ENCODE assay signal across 24 cellular contexts in genomic region chr6:61887425-61887824, GRCh38.
DNase-seq lines count a peak whose midpoint lies in the region; ATAC-seq and TF ChIP-seq lines count a peak whose summit lies in the region.
"Had no signal": no experiment of that assay in that cellular context is flagged by ENCODE, and none has a peak within 500 bp of the region (broad histone marks: within the 10 kb centered on the region; RNA-seq: fewer than 3 reads in every experiment).

No MANE protein-coding gene starts in this region.

- peak; percentile 1 for DNase-seq in NCI-H146 (lab: John Stamatoyannopoulos, UW)
- DNase-seq in NCI-H146 treated with DMSO at 0.1 percent for 48 hours (lab: John Stamatoyannopoulos, UW; ENCODE audit: unreplicated experiment): no peak
- DNase-seq in NCI-H69 (lab: John Stamatoyannopoulos, UW): peak; percentile 33
- no peak for DNase-seq in endodermal cell
- DNase-seq in retinal pigment epithelial cell (ENCODE audit: low read depth): peak; percentile 16
- no peak for DNase-seq in activated T-cell treated with anti-CD3 and anti-CD28 coated beads, Interleukin-2, amount 50 U/mL, for 72 hours
- DNase-seq in anterior cingulate cortex (lab: John Stamatoyannopoulos, UW): no peak
- no peak for DNase-seq in midbrain (lab: John Stamatoyannopoulos, UW)
- DNase-seq: 8988T; aorta; BE2C; GDM1; heart right ventricle; IMR-90; naive thymus-derived CD8-positive, alpha-beta T cell; NCI-H1930; NCI-H446 treated with DMSO at 0.1 percent for 48 hours; Right ventricle myocardium superior; stimulated activated CD4-positive, alpha-beta T cell treated with anti-CD3 and anti-CD28 coated beads, Interleukin-4, amount 100 ng/mL, for 1 hour; T-helper 17 cell; upper lobe of right lung had no signal

- H3K4me1 Mint-ChIP-seq in endodermal cell: peaks cover 31% of the 10 kb centered on the region
- H3K4me1 Mint-ChIP-seq in activated T-cell treated with anti-CD3 and anti-CD28 coated beads, Interleukin-2, amount 50 U/mL, for 72 hours (ENCODE audit: low read depth): no peaks in the 10 kb centered on the region
- H3K4me1 Mint-ChIP-seq: naive thymus-derived CD8-positive, alpha-beta T cell; T-helper 17 cell had no signal

- H3K36me3 Mint-ChIP-seq in endodermal cell (ENCODE audit: low read depth): no peaks in the 10 kb centered on the region
- peaks cover 1% of the 10 kb centered on the region in 2 donors for H3K36me3 Mint-ChIP-seq in activated T-cell treated with anti-CD3 and anti-CD28 coated beads, Interleukin-2, amount 50 U/mL, for 72 hours (ENCODE audit: insufficient read depth in 2 of 2)
- H3K36me3 Mint-ChIP-seq: naive thymus-derived CD8-positive, alpha-beta T cell had no signal

- no peaks in the 10 kb centered on the region for H3K27me3 Mint-ChIP-seq in endodermal cell (ENCODE audit: insufficient read depth)
- no peaks in the 10 kb centered on the region for H3K27me3 Mint-ChIP-seq in activated T-cell treated with anti-CD3 and anti-CD28 coated beads, Interleukin-2, amount 50 U/mL, for 72 hours (ENCODE audit: low read depth)
- H3K27me3 Mint-ChIP-seq: naive thymus-derived CD8-positive, alpha-beta T cell; T-helper 17 cell had no signal

- whole genome bisulfite sequencing in endodermal cell (ENCODE audit: insufficient coverage in 1 of 2, insufficient read length in 1 of 2), 2 experiments: 88 to 94% methylated on average over 1 of the region's 1 CpG

- no peak overlapping the region for H3K27ac Mint-ChIP-seq in endodermal cell
- H3K27ac Mint-ChIP-seq in activated T-cell treated with anti-CD3 and anti-CD28 coated beads, Interleukin-2, amount 50 U/mL, for 72 hours: no peak overlapping the region
- H3K27ac Mint-ChIP-seq: naive thymus-derived CD8-positive, alpha-beta T cell; T-helper 17 cell had no signal

- peaks cover 13% of the 10 kb centered on the region for H3K4me1 ChIP-seq in endodermal cell (ENCODE audit: control insufficient read depth, insufficient read depth, low read length)
- H3K4me1 ChIP-seq: BE2C, HAP-1, heart right ventricle, upper lobe of right lung had no signal

- no peaks in the 10 kb centered on the region for H3K9me3 ChIP-seq in endodermal cell (ENCODE audit: control insufficient read depth, low read length)
- H3K9me3 ChIP-seq: BE2C, HAP-1, heart right ventricle, upper lobe of right lung had no signal

- no peak overlapping the region for H3K27ac ChIP-seq in endodermal cell (ENCODE audit: low read depth, low read length)
- H3K27ac ChIP-seq: heart right ventricle, skin epidermis, upper lobe of right lung, VCaP had no signal

- no peaks in the 10 kb centered on the region for H3K9me3 Mint-ChIP-seq in endodermal cell
- H3K9me3 Mint-ChIP-seq in activated T-cell treated with anti-CD3 and anti-CD28 coated beads, Interleukin-2, amount 50 U/mL, for 72 hours: peaks cover 4 to 12% of the 10 kb centered on the region in 2 donors

- no peak overlapping the region for H3K9ac ChIP-seq in endodermal cell (ENCODE audit: extremely low read depth, low read length, poor library complexity, severe bottlenecking)

- TF ChIP-seq CTCF in endodermal cell (conservative IDR thresholded peaks at IDR 0.05): no peak
- no peak for TF ChIP-seq CTCF in retinal pigment epithelial cell (conservative IDR thresholded peaks at IDR 0.05; ENCODE audit: low read depth, low read length)

- no peak overlapping the region for H3K4me3 Mint-ChIP-seq in endodermal cell
- H3K4me3 Mint-ChIP-seq in activated T-cell treated with anti-CD3 and anti-CD28 coated beads, Interleukin-2, amount 50 U/mL, for 72 hours: no peak overlapping the region
- H3K4me3 Mint-ChIP-seq: naive thymus-derived CD8-positive, alpha-beta T cell; T-helper 17 cell had no signal

- no peak for ATAC-seq in activated T-cell treated with anti-CD3 and anti-CD28 coated beads, Interleukin-2, amount 50 U/mL, for 72 hours (replicated peaks in 1 of 2)
- ATAC-seq: heart right ventricle; naive thymus-derived CD8-positive, alpha-beta T cell; T-helper 17 cell; upper lobe of right lung had no signal

- H3K27me3 ChIP-seq in endodermal cell (ENCODE audit: control insufficient read depth, insufficient read depth, low read length, poor library complexity, severe bottlenecking): no peaks in the 10 kb centered on the region
- H3K27me3 ChIP-seq: BE2C, heart right ventricle, upper lobe of right lung had no signal

- no peaks in the 10 kb centered on the region for H3K36me3 ChIP-seq in endodermal cell (ENCODE audit: control insufficient read depth, insufficient read depth, low read length)
- H3K36me3 ChIP-seq: BE2C, HAP-1, heart right ventricle, upper lobe of right lung had no signal

- H3K4me3 ChIP-seq in endodermal cell (ENCODE audit: low read length) (peak overlapping the region; percentile 51), retinal pigment epithelial cell (ENCODE audit: low read length) (no peak overlapping the region)
- H3K4me3 ChIP-seq: HAP-1, heart right ventricle, skin epidermis, upper lobe of right lung had no signal

Comparison
In these comparisons a context has a peak if more than half of its experiments do, and no peak if none do; other contexts are left out.
1. DNase-seq: peak in NCI-H146 (single experiment), NCI-H69 (single experiment) and retinal pigment epithelial cell (single experiment); none in NCI-H146 treated with DMSO at 0.1 percent for 48 hours (single experiment), endodermal cell (single experiment), activated T-cell treated with anti-CD3 and anti-CD28 coated beads, Interleukin-2, amount 50 U/mL, for 72 hours (0 of 2), anterior cingulate cortex (0 of 58) and midbrain (single experiment).